Comparison of ENCODE assay signal across 1 cellular context in the genomic region with DNA sequence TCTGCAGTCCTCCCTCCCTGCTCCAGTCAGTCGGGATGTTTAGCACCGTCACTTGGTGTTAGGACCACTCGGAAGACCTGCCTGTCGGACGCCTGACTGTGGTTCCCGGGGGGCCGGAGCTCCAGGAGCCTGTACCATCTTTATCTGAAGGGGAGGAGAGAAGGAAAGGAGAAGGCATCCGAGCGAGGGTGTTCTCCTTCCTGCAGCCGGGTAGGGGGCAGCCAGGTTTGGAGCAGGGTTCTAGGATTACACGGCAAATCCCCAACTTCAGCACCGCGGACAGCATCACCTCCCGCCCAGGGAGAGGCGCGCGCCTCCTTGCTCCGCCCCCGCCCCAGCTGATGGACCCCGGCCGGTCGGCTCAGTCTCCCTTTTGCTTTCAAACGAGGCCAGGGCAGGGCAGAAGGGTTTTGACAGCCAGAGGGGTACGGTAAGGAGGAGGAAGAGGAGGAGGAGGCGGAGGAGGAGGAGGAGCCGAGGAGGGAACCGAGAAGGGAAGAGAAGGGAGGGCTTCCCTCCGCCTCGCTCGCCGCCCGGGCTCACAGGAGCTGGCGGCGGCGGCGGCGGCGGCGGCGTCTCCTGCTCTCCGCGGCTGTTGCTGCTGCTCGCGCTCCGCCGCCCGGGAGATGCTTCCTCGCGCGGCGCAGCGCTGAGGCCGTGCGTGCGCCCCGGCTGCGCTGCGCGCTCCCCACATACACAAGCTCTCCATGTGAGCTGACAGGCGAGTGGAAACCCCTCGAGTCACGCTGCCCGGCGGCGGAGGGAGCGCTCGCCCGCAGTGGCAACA.
TF ChIP-seq lines count a peak whose summit lies in the region.

No MANE protein-coding gene starts in this region.

TF ChIP-seq in WTC11, 78 proteins besides CTCF, POLR2A, EP300 and RAD21 (continued from another document and continues in another):
- no peak for TF ChIP-seq OVOL2 (CRISPR knock-in tag; IDR thresholded peaks at IDR 0.05; ENCODE audit: borderline replicate concordance)
- no peak for TF ChIP-seq IRF2 (CRISPR knock-in tag; IDR thresholded peaks at IDR 0.05; ENCODE audit: borderline replicate concordance, low read depth)
- TF ChIP-seq TP53 (CRISPR knock-in tag; IDR thresholded peaks at IDR 0.05): peak; percentile 82; the same call in 1 of the 2 replicates
- no peak for TF ChIP-seq SOX15 (CRISPR knock-in tag; IDR thresholded peaks at IDR 0.05)
- TF ChIP-seq TEAD1 (CRISPR knock-in tag; IDR thresholded peaks at IDR 0.05): peak; percentile 97
- peak; percentile 48; the same call in 1 of the 2 replicates for TF ChIP-seq KAT7 (CRISPR knock-in tag; IDR thresholded peaks at IDR 0.05; ENCODE audit: borderline replicate concordance)
- TF ChIP-seq FOXK1 (CRISPR knock-in tag; IDR thresholded peaks at IDR 0.05): peak; percentile 88
- TF ChIP-seq, protein P1, sequence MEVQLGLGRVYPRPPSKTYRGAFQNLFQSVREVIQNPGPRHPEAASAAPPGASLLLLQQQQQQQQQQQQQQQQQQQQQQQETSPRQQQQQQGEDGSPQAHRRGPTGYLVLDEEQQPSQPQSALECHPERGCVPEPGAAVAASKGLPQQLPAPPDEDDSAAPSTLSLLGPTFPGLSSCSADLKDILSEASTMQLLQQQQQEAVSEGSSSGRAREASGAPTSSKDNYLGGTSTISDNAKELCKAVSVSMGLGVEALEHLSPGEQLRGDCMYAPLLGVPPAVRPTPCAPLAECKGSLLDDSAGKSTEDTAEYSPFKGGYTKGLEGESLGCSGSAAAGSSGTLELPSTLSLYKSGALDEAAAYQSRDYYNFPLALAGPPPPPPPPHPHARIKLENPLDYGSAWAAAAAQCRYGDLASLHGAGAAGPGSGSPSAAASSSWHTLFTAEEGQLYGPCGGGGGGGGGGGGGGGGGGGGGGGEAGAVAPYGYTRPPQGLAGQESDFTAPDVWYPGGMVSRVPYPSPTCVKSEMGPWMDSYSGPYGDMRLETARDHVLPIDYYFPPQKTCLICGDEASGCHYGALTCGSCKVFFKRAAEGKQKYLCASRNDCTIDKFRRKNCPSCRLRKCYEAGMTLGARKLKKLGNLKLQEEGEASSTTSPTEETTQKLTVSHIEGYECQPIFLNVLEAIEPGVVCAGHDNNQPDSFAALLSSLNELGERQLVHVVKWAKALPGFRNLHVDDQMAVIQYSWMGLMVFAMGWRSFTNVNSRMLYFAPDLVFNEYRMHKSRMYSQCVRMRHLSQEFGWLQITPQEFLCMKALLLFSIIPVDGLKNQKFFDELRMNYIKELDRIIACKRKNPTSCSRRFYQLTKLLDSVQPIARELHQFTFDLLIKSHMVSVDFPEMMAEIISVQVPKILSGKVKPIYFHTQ (CRISPR knock-in tag; IDR thresholded peaks at IDR 0.05): no peak
- TF ChIP-seq, protein P2, sequence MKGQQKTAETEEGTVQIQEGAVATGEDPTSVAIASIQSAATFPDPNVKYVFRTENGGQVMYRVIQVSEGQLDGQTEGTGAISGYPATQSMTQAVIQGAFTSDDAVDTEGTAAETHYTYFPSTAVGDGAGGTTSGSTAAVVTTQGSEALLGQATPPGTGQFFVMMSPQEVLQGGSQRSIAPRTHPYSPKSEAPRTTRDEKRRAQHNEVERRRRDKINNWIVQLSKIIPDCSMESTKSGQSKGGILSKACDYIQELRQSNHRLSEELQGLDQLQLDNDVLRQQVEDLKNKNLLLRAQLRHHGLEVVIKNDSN (CRISPR knock-in tag; IDR thresholded peaks at IDR 0.05): peak; percentile 67
- TF ChIP-seq NR3C1 (CRISPR knock-in tag; conservative IDR thresholded peaks at IDR 0.05; ENCODE audit: low read depth): peak; percentile 55; the same call in 1 of the 2 replicates
- TF ChIP-seq, protein P3, sequence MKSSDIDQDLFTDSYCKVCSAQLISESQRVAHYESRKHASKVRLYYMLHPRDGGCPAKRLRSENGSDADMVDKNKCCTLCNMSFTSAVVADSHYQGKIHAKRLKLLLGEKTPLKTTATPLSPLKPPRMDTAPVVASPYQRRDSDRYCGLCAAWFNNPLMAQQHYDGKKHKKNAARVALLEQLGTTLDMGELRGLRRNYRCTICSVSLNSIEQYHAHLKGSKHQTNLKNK (CRISPR knock-in tag; IDR thresholded peaks at IDR 0.05): no peak
- peak; percentile 67; the same call in 1 of the 2 replicates for TF ChIP-seq ZNF263 (CRISPR knock-in tag; IDR thresholded peaks at IDR 0.05; ENCODE audit: low read depth)
- TF ChIP-seq CREB1 (CRISPR knock-in tag; IDR thresholded peaks at IDR 0.05): 0 out of 2 replicates have a peak, but pooled peaks have one; percentile 55
- TF ChIP-seq JUN (CRISPR knock-in tag; IDR thresholded peaks at IDR 0.05): peak; percentile 78; the same call in 1 of the 2 replicates
- TF ChIP-seq GABPB1 (CRISPR knock-in tag; IDR thresholded peaks at IDR 0.05): no peak
- TF ChIP-seq, protein P4, sequence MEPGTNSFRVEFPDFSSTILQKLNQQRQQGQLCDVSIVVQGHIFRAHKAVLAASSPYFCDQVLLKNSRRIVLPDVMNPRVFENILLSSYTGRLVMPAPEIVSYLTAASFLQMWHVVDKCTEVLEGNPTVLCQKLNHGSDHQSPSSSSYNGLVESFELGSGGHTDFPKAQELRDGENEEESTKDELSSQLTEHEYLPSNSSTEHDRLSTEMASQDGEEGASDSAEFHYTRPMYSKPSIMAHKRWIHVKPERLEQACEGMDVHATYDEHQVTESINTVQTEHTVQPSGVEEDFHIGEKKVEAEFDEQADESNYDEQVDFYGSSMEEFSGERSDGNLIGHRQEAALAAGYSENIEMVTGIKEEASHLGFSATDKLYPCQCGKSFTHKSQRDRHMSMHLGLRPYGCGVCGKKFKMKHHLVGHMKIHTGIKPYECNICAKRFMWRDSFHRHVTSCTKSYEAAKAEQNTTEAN (CRISPR knock-in tag; IDR thresholded peaks at IDR 0.05): peak; percentile 70
- TF ChIP-seq HMGA2 (CRISPR knock-in tag; IDR thresholded peaks at IDR 0.05): no peak
- TF ChIP-seq, protein P5, sequence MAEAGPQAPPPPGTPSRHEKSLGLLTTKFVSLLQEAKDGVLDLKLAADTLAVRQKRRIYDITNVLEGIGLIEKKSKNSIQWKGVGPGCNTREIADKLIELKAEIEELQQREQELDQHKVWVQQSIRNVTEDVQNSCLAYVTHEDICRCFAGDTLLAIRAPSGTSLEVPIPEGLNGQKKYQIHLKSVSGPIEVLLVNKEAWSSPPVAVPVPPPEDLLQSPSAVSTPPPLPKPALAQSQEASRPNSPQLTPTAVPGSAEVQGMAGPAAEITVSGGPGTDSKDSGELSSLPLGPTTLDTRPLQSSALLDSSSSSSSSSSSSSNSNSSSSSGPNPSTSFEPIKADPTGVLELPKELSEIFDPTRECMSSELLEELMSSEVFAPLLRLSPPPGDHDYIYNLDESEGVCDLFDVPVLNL (CRISPR knock-in tag; IDR thresholded peaks at IDR 0.05; ENCODE audit: borderline replicate concordance, low read depth): 0 out of 2 replicates have a peak, but pooled peaks have one; percentile 33
- no peak for TF ChIP-seq PRRX2 (CRISPR knock-in tag; IDR thresholded peaks at IDR 0.05)
- no peak; the same call in 1 of the 2 replicates for TF ChIP-seq SMAD4 (CRISPR knock-in tag; IDR thresholded peaks at IDR 0.05)
- peak; percentile 97 for TF ChIP-seq ETV6 (CRISPR knock-in tag; IDR thresholded peaks at IDR 0.05)
- no peak for TF ChIP-seq RORB (CRISPR knock-in tag; IDR thresholded peaks at IDR 0.05)
- TF ChIP-seq, protein P6, sequence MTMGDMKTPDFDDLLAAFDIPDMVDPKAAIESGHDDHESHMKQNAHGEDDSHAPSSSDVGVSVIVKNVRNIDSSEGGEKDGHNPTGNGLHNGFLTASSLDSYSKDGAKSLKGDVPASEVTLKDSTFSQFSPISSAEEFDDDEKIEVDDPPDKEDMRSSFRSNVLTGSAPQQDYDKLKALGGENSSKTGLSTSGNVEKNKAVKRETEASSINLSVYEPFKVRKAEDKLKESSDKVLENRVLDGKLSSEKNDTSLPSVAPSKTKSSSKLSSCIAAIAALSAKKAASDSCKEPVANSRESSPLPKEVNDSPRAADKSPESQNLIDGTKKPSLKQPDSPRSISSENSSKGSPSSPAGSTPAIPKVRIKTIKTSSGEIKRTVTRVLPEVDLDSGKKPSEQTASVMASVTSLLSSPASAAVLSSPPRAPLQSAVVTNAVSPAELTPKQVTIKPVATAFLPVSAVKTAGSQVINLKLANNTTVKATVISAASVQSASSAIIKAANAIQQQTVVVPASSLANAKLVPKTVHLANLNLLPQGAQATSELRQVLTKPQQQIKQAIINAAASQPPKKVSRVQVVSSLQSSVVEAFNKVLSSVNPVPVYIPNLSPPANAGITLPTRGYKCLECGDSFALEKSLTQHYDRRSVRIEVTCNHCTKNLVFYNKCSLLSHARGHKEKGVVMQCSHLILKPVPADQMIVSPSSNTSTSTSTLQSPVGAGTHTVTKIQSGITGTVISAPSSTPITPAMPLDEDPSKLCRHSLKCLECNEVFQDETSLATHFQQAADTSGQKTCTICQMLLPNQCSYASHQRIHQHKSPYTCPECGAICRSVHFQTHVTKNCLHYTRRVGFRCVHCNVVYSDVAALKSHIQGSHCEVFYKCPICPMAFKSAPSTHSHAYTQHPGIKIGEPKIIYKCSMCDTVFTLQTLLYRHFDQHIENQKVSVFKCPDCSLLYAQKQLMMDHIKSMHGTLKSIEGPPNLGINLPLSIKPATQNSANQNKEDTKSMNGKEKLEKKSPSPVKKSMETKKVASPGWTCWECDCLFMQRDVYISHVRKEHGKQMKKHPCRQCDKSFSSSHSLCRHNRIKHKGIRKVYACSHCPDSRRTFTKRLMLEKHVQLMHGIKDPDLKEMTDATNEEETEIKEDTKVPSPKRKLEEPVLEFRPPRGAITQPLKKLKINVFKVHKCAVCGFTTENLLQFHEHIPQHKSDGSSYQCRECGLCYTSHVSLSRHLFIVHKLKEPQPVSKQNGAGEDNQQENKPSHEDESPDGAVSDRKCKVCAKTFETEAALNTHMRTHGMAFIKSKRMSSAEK (CRISPR knock-in tag; IDR thresholded peaks at IDR 0.05; ENCODE audit: borderline replicate concordance): no peak
- TF ChIP-seq ELF4 (CRISPR knock-in tag; IDR thresholded peaks at IDR 0.05; ENCODE audit: low read depth): 0 out of 2 replicates have a peak, but pooled peaks have one; percentile 34
- TF ChIP-seq, protein P7, sequence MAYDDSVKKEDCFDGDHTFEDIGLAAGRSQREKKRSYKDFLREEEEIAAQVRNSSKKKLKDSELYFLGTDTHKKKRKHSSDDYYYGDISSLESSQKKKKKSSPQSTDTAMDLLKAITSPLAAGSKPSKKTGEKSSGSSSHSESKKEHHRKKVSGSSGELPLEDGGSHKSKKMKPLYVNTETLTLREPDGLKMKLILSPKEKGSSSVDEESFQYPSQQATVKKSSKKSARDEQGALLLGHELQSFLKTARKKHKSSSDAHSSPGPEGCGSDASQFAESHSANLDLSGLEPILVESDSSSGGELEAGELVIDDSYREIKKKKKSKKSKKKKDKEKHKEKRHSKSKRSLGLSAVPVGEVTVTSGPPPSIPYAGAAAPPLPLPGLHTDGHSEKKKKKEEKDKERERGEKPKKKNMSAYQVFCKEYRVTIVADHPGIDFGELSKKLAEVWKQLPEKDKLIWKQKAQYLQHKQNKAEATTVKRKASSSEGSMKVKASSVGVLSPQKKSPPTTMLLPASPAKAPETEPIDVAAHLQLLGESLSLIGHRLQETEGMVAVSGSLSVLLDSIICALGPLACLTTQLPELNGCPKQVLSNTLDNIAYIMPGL (CRISPR knock-in tag; IDR thresholded peaks at IDR 0.05): peak; percentile 37
- TF ChIP-seq, protein P8, sequence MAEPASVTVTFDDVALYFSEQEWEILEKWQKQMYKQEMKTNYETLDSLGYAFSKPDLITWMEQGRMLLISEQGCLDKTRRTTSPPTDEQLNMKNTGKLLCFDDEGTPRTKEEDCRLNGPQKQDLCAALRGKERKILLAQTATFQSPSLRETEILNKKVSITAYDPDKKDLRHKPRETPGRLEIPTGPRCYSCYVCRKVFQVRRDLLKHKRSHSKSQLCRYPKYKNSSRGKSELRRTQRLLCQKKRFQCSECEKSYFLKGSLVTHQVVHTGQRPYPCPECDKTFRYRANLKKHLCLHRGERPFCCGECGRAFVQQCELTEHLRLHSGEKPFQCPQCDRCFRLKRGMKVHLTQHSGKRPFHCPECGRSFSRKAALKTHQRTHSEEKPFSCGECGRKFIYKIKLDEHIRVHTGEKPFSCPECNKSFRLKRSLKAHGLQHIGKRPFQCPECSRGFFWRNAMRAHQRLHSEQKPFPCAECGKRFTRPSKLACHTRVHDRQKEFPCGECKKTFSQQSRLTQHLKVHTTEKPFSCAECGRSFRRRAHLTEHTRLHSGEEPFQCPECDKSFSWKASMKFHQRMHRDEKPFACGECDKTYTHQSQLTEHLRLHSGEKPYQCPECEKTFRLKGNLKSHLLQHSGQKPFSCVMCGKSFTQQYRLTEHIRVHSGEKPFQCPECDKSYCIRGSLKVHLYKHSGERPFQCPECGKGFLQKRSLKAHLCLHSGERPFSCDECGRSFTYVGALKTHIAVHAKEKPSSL (CRISPR knock-in tag; conservative IDR thresholded peaks at IDR 0.05): no peak
- TF ChIP-seq JAZF1 (CRISPR knock-in tag; IDR thresholded peaks at IDR 0.05): no peak
- TF ChIP-seq, protein P9, sequence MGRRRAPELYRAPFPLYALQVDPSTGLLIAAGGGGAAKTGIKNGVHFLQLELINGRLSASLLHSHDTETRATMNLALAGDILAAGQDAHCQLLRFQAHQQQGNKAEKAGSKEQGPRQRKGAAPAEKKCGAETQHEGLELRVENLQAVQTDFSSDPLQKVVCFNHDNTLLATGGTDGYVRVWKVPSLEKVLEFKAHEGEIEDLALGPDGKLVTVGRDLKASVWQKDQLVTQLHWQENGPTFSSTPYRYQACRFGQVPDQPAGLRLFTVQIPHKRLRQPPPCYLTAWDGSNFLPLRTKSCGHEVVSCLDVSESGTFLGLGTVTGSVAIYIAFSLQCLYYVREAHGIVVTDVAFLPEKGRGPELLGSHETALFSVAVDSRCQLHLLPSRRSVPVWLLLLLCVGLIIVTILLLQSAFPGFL (CRISPR knock-in tag; IDR thresholded peaks at IDR 0.05; ENCODE audit: borderline replicate concordance): no peak
- no peak for TF ChIP-seq ZNF138 (CRISPR knock-in tag; conservative IDR thresholded peaks at IDR 0.05)
- TF ChIP-seq TCF7 (CRISPR knock-in tag; IDR thresholded peaks at IDR 0.05; ENCODE audit: low read depth): 0 out of 2 replicates have a peak, but pooled peaks have one; percentile 47
- TF ChIP-seq, protein P10, sequence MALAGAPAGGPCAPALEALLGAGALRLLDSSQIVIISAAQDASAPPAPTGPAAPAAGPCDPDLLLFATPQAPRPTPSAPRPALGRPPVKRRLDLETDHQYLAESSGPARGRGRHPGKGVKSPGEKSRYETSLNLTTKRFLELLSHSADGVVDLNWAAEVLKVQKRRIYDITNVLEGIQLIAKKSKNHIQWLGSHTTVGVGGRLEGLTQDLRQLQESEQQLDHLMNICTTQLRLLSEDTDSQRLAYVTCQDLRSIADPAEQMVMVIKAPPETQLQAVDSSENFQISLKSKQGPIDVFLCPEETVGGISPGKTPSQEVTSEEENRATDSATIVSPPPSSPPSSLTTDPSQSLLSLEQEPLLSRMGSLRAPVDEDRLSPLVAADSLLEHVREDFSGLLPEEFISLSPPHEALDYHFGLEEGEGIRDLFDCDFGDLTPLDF (CRISPR knock-in tag; IDR thresholded peaks at IDR 0.05): peak; percentile 80; the same call in 1 of the 2 replicates
- peak; percentile 36 for TF ChIP-seq ZBTB21 (CRISPR knock-in tag; IDR thresholded peaks at IDR 0.05; ENCODE audit: borderline replicate concordance)
